12 cellular contexts compared by ENCODE assay signal in genomic region chr7:144238530-144239082, GRCh38. TPM values are rescaled to one million over a fixed set of nuclear protein-coding genes. Genes with fewer than 3 reads are reported as not detected.
"Had no signal": no experiment of that assay in that cellular context is flagged by ENCODE, and none has a peak within 500 bp of the region (broad histone marks: within the 10 kb centered on the region; RNA-seq: fewer than 3 reads in every experiment).

No MANE protein-coding gene starts in this region.

RNA-seq across cellular contexts. Expression of gene OR2A42, which starts 0.8 kb away (rescaled TPM):
- total RNA-seq: left lobe of liver, left ventricle myocardium superior, lung microvascular endothelial cell, mucosa of gallbladder, neural crest cell, occipital lobe, psoas muscle, temporal lobe, tibial nerve, vagina had no signal
- polyA plus RNA-seq: keratinocyte had no signal

RNA-seq across cellular contexts. Expression of gene OR2A7, which starts 26.0 kb away (rescaled TPM):
- total RNA-seq: lung microvascular endothelial cell, occipital lobe had no signal

RNA-seq across cellular contexts. Expression of gene CTAGE8, which starts 30.5 kb away (rescaled TPM):
- total RNA-seq: left ventricle myocardium superior, lung microvascular endothelial cell, occipital lobe, osteocyte had no signal

RNA-seq across cellular contexts. Expression of gene ARHGEF35, which starts 43.0 kb away (rescaled TPM):
- total RNA-seq: lung microvascular endothelial cell had no signal

RNA-seq across cellular contexts. Expression of gene CTAGE4, which starts 55.3 kb away (rescaled TPM):
- total RNA-seq: lung microvascular endothelial cell, neural crest cell had no signal
